In genomic region chr18:24488824-24489493, GRCh38 we compare ENCODE assay signal across 8 cellular contexts. TPM values are rescaled to one million over a fixed set of nuclear protein-coding genes. Genes with fewer than 3 reads are reported as not detected.
A peak's percentile ranks its signal among the peaks of the same experiment; 100 is the strongest.
DNase-seq lines count a peak whose midpoint lies in the region; ATAC-seq and TF ChIP-seq lines count a peak whose summit lies in the region.

No MANE protein-coding gene starts in this region.

- H3K4me2 ChIP-seq in GM23338: no peak overlapping the region

- H3K4me1 ChIP-seq in GM23338 (ENCODE audit: insufficient read depth) (peaks cover 8% of the 10 kb centered on the region; the same call in 1 of the 2 replicates), right lobe of liver (no peaks in the 10 kb centered on the region)

- H3K4me1 Mint-ChIP-seq in GM23338: peaks cover 6% of the 10 kb centered on the region; the same call in 2 of the 3 replicates

- H3K4me3 Mint-ChIP-seq in GM23338: no peak overlapping the region

- H3K4me3 ChIP-seq in GM23338: no peak overlapping the region
- H3K4me3 ChIP-seq in right lobe of liver: no peak overlapping the region

- no peak overlapping the region for H2AFZ ChIP-seq in GM23338

- DNase-seq in GM23338 (ENCODE audit: low spot score) (peak; percentile 76), NOMO-1 (lab: John Stamatoyannopoulos, UW; ENCODE audit: unreplicated experiment in 2 of 2) (peak; percentile 41 to 69), cerebellar cortex (ENCODE audit: low spot score) (peak; percentile 63), right lobe of liver (no peak), NCI-H187 treated with DMSO at 0.1 percent for 48 hours (lab: John Stamatoyannopoulos, UW) (no peak)

- H3K27ac ChIP-seq in C4-2B (no peak overlapping the region), GM23338 (ENCODE audit: low read depth) (no peak overlapping the region), right lobe of liver (no peak overlapping the region)

- peak; percentile 85 for TF ChIP-seq CTCF in C4-2B (conservative IDR thresholded peaks at IDR 0.05)
- peak; percentile 60 to 96 for TF ChIP-seq CTCF in GM23338 (conservative IDR thresholded peaks at IDR 0.05; ENCODE audit: low read depth in 2 of 2)
- TF ChIP-seq CTCF in right lobe of liver (IDR thresholded peaks at IDR 0.05): peak; percentile 73 to 79 (median 76)

- H3K9me3 ChIP-seq in right lobe of liver: no peaks in the 10 kb centered on the region

- ATAC-seq in GM23338 (peak; percentile 17; the same call in 2 of the 3 replicates), right lobe of liver (peak; percentile 51 to 79 (median 73)), GM18870 (IDR thresholded peaks at IDR 0.05; ENCODE audit: unreplicated experiment) (no peak), GM21737 (IDR thresholded peaks at IDR 0.05; ENCODE audit: unreplicated experiment) (no peak)

- no peaks in the 10 kb centered on the region for H3K36me3 Mint-ChIP-seq in GM23338 (ENCODE audit: low read depth)

- intact Hi-C loops in right lobe of liver (cut with DNase I): loop anchor here (5.0 to 10.0 kb wide), 2 partner anchors 127 to 134 kb away; no protein-coding TSS in a partner anchor

- 27% methylated on average over 6 of the region's 7 CpGs for WGBS in right lobe of liver (ENCODE audit: insufficient coverage, low coverage, low lambda C conversion rate, missing lambda C conversion rate)

- no peaks in the 10 kb centered on the region for H4K20me1 ChIP-seq in GM23338 (replicated peaks; ENCODE audit: insufficient read depth)

- no peaks in the 10 kb centered on the region for H3K79me2 ChIP-seq in GM23338 (replicated peaks; ENCODE audit: insufficient read depth)

- TF ChIP-seq POLR2A in right lobe of liver (IDR thresholded peaks at IDR 0.05): no peak

- H3K27ac Mint-ChIP-seq in GM23338: no peak overlapping the region

- no peaks in the 10 kb centered on the region for H3K9me2 ChIP-seq in GM23338 (ENCODE audit: insufficient read depth)

- H3K27me3 ChIP-seq in GM23338 (ENCODE audit: insufficient read depth) (no peaks in the 10 kb centered on the region), right lobe of liver (no peaks in the 10 kb centered on the region)

- H3K9me3 Mint-ChIP-seq in GM23338: no peaks in the 10 kb centered on the region

- no peaks in the 10 kb centered on the region for H3F3A ChIP-seq in GM23338 (replicated peaks; ENCODE audit: low read depth)

- peaks cover 4% of the 10 kb centered on the region for H3K27me3 Mint-ChIP-seq in GM23338 (ENCODE audit: insufficient read depth, low read depth, poor library complexity)

- H3K36me3 ChIP-seq in GM23338 (ENCODE audit: insufficient read depth) (no peaks in the 10 kb centered on the region), right lobe of liver (no peaks in the 10 kb centered on the region)

TF ChIP-seq in GM23338, 12 proteins besides CTCF, POLR2A, EP300 and RAD21 (continues in another document):
- no peak for TF ChIP-seq ZNF331 (CRISPR knock-in tag; IDR thresholded peaks at IDR 0.05; ENCODE audit: low read depth)
- no peak for TF ChIP-seq POLR2AphosphoS5 (IDR thresholded peaks at IDR 0.05; ENCODE audit: low read depth)
- TF ChIP-seq JUNB (IDR thresholded peaks at IDR 0.05; ENCODE audit: unreplicated experiment): no peak
- TF ChIP-seq EZH2phosphoT487 (IDR thresholded peaks at IDR 0.05; ENCODE audit: unreplicated experiment): no peak
- TF ChIP-seq CREB1 (CRISPR knock-in tag; IDR thresholded peaks at IDR 0.05; ENCODE audit: low read depth): no peak
- TF ChIP-seq ETS1 (IDR thresholded peaks at IDR 0.05): no peak
- TF ChIP-seq ZNF114 (CRISPR knock-in tag; IDR thresholded peaks at IDR 0.05): no peak
- no peak for TF ChIP-seq ZNF462 (CRISPR knock-in tag; IDR thresholded peaks at IDR 0.05)
- TF ChIP-seq STAT1 (IDR thresholded peaks at IDR 0.05; ENCODE audit: unreplicated experiment): no peak
- no peak for TF ChIP-seq NANOG (IDR thresholded peaks at IDR 0.05; ENCODE audit: borderline replicate concordance)

RNA-seq across cellular contexts. Expression of gene HRH4, which starts 28.5 kb away (rescaled TPM):
- 0.17 TPM in 1 of 2 replicates, not detected in the other for total RNA-seq in GM23338 (2014; rRNA removed; shearing (Covaris generic))
- polyA plus RNA-seq in GM23338 (2016; fragmentation: Nextera tagmentation; extraction: Ambion mirVana): 0.07 TPM in 1 of 2 replicates, not detected in the other
- under 1 TPM; 0.06 to 0.32 (median 0.10) TPM for total RNA-seq in right lobe of liver

Comparison
In these comparisons a context has a peak if more than half of its experiments do, and no peak if none do; other contexts are left out.
1. ATAC-seq: peak in GM23338 (single experiment) and right lobe of liver (4 of 4); none in GM18870 (single experiment) and GM21737 (single experiment).
2. DNase-seq: peak in GM23338 (single experiment), NOMO-1 (2 of 2) and cerebellar cortex (single experiment); none in right lobe of liver (0 of 3) and NCI-H187 treated with DMSO at 0.1 percent for 48 hours (single experiment).
3. Peak in every context shown above with its lines, with median percentiles within 50 percentile points of each other: CTCF ChIP-seq.